ENCODE assay signal across 8 cellular contexts in genomic region chr6:107460074-107460631, GRCh38. TPM values are rescaled to one million over a fixed set of nuclear protein-coding genes. Genes with fewer than 3 reads are reported as not detected.
A peak's percentile ranks its signal among the peaks of the same experiment; 100 is the strongest.
DNase-seq lines count a peak whose midpoint lies in the region; ATAC-seq and TF ChIP-seq lines count a peak whose summit lies in the region.

No MANE protein-coding gene starts in this region.

- H3K27me3 Mint-ChIP-seq in activated naive CD8-positive, alpha-beta T cell treated with anti-CD3 and anti-CD28 coated beads for 36 hours: no peaks in the 10 kb centered on the region

- H3K36me3 ChIP-seq in HUES64 (ENCODE audit: insufficient read depth, low read length): no peaks in the 10 kb centered on the region
- H3K36me3 ChIP-seq in stomach smooth muscle (ENCODE audit: control insufficient read depth in 2 of 2, insufficient read depth in 2 of 2, low read length in 2 of 2): no peaks in the 10 kb centered on the region

- H3K4me1 ChIP-seq in HUES64 (ENCODE audit: insufficient read depth, low read length): no peaks in the 10 kb centered on the region
- peaks cover 5% of the 10 kb centered on the region for H3K4me1 ChIP-seq in stomach smooth muscle (ENCODE audit: control insufficient read depth, insufficient read depth, low read length)

- peaks cover 18% of the 10 kb centered on the region for H3K4me1 Mint-ChIP-seq in activated naive CD8-positive, alpha-beta T cell treated with anti-CD3 and anti-CD28 coated beads for 36 hours

- peak; percentile 20 for DNase-seq in ACHN
- DNase-seq in activated naive CD8-positive, alpha-beta T cell treated with anti-CD3 and anti-CD28 coated beads for 36 hours: no peak
- DNase-seq in inferior parietal cortex (ENCODE audit: extremely low spot score): peak; percentile 44
- DNase-seq in NCI-H1092 (lab: John Stamatoyannopoulos, UW): no peak
- DNase-seq in GM13976 (ENCODE audit: low spot score): no peak

- H3K27me3 ChIP-seq in HUES64 (ENCODE audit: insufficient read depth, low read length): no peaks in the 10 kb centered on the region; the same call in 1 of the 2 replicates
- no peaks in the 10 kb centered on the region for H3K27me3 ChIP-seq in stomach smooth muscle (ENCODE audit: control insufficient read depth in 1 of 2, insufficient read depth in 2 of 2, low read length in 2 of 2)

- no peak overlapping the region for H3K27ac ChIP-seq in HUES64 (ENCODE audit: low read depth, low read length)
- H3K27ac ChIP-seq in stomach smooth muscle (ENCODE audit: low read length): peak overlapping the region; percentile 75

- H3K9ac ChIP-seq in HUES64 (ENCODE audit: low read depth, low read length) (peak overlapping the region; percentile 42; the same call in 1 of the 2 replicates), stomach smooth muscle (ENCODE audit: low read length in 2 of 2) (peak overlapping the region; percentile 79 to 82)

- WGBS in HUES64: 36% methylated on average over 22 of the region's 22 CpGs

- in situ Hi-C loops in ACHN (cut with HindIII; ENCODE audit: low pct_ligation_motif_present, low pct_unique_long_range_greater_than_20kb, low sequenced_read_pairs) (no loop called here), GM13976 (cut with MboI; ENCODE audit: low sequenced_read_pairs, unreplicated experiment) (no loop called here)

- H3K36me3 Mint-ChIP-seq in activated naive CD8-positive, alpha-beta T cell treated with anti-CD3 and anti-CD28 coated beads for 36 hours: peaks cover 1% of the 10 kb centered on the region

- no peak for ATAC-seq in GM19467 (IDR thresholded peaks at IDR 0.05; ENCODE audit: unreplicated experiment)

- H3K4me3 ChIP-seq in HUES64 (ENCODE audit: low read length) (peak overlapping the region; percentile 75), stomach smooth muscle (ENCODE audit: low read length in 2 of 2) (peak overlapping the region; percentile 96 to 99)

- H3K9me3 ChIP-seq in HUES64 (ENCODE audit: insufficient read depth, low read depth, low read length) (no peaks in the 10 kb centered on the region), stomach smooth muscle (ENCODE audit: control insufficient read depth in 2 of 2, low read length in 2 of 2) (no peaks in the 10 kb centered on the region)

- no peaks in the 10 kb centered on the region for H3K9me3 Mint-ChIP-seq in activated naive CD8-positive, alpha-beta T cell treated with anti-CD3 and anti-CD28 coated beads for 36 hours

- H3K4me3 Mint-ChIP-seq in activated naive CD8-positive, alpha-beta T cell treated with anti-CD3 and anti-CD28 coated beads for 36 hours: peak overlapping the region; percentile 90

- H3K27ac Mint-ChIP-seq in activated naive CD8-positive, alpha-beta T cell treated with anti-CD3 and anti-CD28 coated beads for 36 hours: peak overlapping the region; percentile 90

- no peak for TF ChIP-seq CTCF in GM13976 (IDR thresholded peaks at IDR 0.05; ENCODE audit: borderline replicate concordance, control extremely low read depth, extremely low read depth, insufficient read depth, missing control alignments)

RNA-seq across cellular contexts. Expression of gene PDSS2, which starts 0.8 kb away (rescaled TPM):
- 10.0 TPM for polyA plus RNA-seq in HUES64 (2013, experiment 1 of 2)
- 11.2 TPM for polyA plus RNA-seq in HUES64 (2013, experiment 2 of 2)
- 10 to 100 TPM; 13.7 to 14.1 TPM for total RNA-seq in activated naive CD8-positive, alpha-beta T cell treated with anti-CD3 and anti-CD28 coated beads for 36 hours

RNA-seq across cellular contexts. Expression of gene SOBP, which starts 29.8 kb away (rescaled TPM):
- polyA plus RNA-seq in HUES64 (2013, experiment 1 of 2): 4.1 TPM
- 6.0 TPM for polyA plus RNA-seq in HUES64 (2013, experiment 2 of 2)
- total RNA-seq in activated naive CD8-positive, alpha-beta T cell treated with anti-CD3 and anti-CD28 coated beads for 36 hours: 1 to 10 TPM in 1 of 2 experiments, under 1 TPM in 1; 0.70 to 2.1 TPM

Comparison
In these comparisons a context has a peak if more than half of its experiments do, and no peak if none do; other contexts are left out.
1. DNase-seq: peak in ACHN (single experiment) and inferior parietal cortex (single experiment); none in activated naive CD8-positive, alpha-beta T cell treated with anti-CD3 and anti-CD28 coated beads for 36 hours (single experiment), NCI-H1092 (single experiment) and GM13976 (single experiment).